ENCODE assay signal across 17 cellular contexts in the genomic region with DNA sequence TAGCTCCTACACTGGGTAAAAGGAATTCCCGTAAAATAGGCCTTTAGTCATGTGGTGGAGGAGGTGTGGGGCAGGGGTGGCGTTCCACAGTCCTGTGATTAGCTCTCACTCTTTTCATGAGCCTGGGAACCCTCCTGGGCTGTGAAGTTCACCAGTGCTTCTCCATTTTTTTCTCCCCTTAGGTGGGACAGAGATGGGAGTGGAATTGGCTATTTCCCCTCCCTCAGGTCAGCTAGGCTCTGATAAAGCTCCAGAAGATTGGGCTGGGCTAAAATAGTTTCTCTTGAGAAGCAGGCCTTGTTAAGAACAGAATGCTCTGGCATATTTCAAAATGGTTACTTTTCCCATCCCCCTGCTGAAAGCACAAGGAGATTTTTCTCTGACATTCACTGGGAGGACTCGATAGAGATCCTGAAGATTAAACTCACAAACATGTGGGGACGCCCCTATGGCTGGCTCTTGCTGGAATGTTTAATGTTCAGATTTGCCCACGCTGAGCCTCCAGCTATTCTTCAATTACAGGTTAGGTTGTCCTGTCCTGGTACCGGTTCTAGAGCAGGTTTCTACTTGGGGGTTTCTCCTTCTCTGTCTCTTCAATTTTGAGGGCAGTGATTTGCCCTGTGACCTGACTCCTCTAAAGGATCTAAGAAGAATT.
"Had no signal": no experiment of that assay in that cellular context is flagged by ENCODE, and none has a peak within 500 bp of the region (broad histone marks: within the 10 kb centered on the region; RNA-seq: fewer than 3 reads in every experiment).

No MANE protein-coding gene starts in this region.

- H3K4me3 Mint-ChIP-seq: activated CD8-positive, alpha-beta memory T cell treated with anti-CD3 and anti-CD28 coated beads, Interleukin-2, amount 10 ng/mL, durations not matched to agents 7 days and 5 days; activated T-cell treated with anti-CD3 and anti-CD28 coated beads, Interleukin-2, amount 50 U/mL, for 24 hours; nephron; stimulated activated naive CD8-positive, alpha-beta T cell treated with anti-CD3 and anti-CD28 coated beads, Interleukin-15, amount 100 ng/mL, for 72 hours had no signal

- H3K27me3 ChIP-seq: brain microvascular endothelial cell had no signal

- H3K9me3 Mint-ChIP-seq: activated naive CD4-positive, alpha-beta T cell treated with anti-CD3 and anti-CD28 coated beads, Interleukin-2, amount 50 U/mL, for 72 hours; nephron had no signal

- H3K27me3 Mint-ChIP-seq: activated CD8-positive, alpha-beta memory T cell treated with anti-CD3 and anti-CD28 coated beads, Interleukin-2, amount 10 ng/mL, durations not matched to agents 7 days and 5 days; activated T-cell treated with anti-CD3 and anti-CD28 coated beads, Interleukin-2, amount 50 U/mL, for 24 hours; stimulated activated naive CD8-positive, alpha-beta T cell treated with anti-CD3 and anti-CD28 coated beads, Interleukin-15, amount 100 ng/mL, for 72 hours had no signal

- H3K27ac Mint-ChIP-seq: activated CD8-positive, alpha-beta memory T cell treated with anti-CD3 and anti-CD28 coated beads, Interleukin-2, amount 10 ng/mL, durations not matched to agents 7 days and 5 days; activated naive CD4-positive, alpha-beta T cell treated with anti-CD3 and anti-CD28 coated beads, Interleukin-2, amount 50 U/mL, for 72 hours; activated T-cell treated with anti-CD3 and anti-CD28 coated beads, Interleukin-2, amount 50 U/mL, for 24 hours had no signal

- ATAC-seq: activated CD8-positive, alpha-beta memory T cell treated with anti-CD3 and anti-CD28 coated beads, Interleukin-2, amount 10 ng/mL, durations not matched to agents 7 days and 5 days; activated naive CD4-positive, alpha-beta T cell treated with anti-CD3 and anti-CD28 coated beads, Interleukin-2, amount 50 U/mL, for 72 hours; left cardiac atrium; psoas muscle; stimulated activated naive CD8-positive, alpha-beta T cell treated with anti-CD3 and anti-CD28 coated beads, Interleukin-15, amount 100 ng/mL, for 72 hours had no signal

- H3K9me3 ChIP-seq: psoas muscle had no signal

- H3K4me1 Mint-ChIP-seq: activated CD8-positive, alpha-beta memory T cell treated with anti-CD3 and anti-CD28 coated beads, Interleukin-2, amount 10 ng/mL, durations not matched to agents 7 days and 5 days; nephron; stimulated activated naive CD8-positive, alpha-beta T cell treated with anti-CD3 and anti-CD28 coated beads, Interleukin-15, amount 100 ng/mL, for 72 hours had no signal

- H3K27ac ChIP-seq: brain microvascular endothelial cell, psoas muscle had no signal

- H3K36me3 ChIP-seq: brain microvascular endothelial cell had no signal

- DNase-seq: activated CD4-positive, alpha-beta T cell treated with anti-CD3 and anti-CD28 coated beads, Interleukin-2, amount 50 U/mL, for 48 hours; activated CD4-positive, CD25-positive, alpha-beta regulatory T cell treated with anti-CD3 and anti-CD28 coated beads, Interleukin-2, amount 50 U/mL, for 72 hours; activated CD8-positive, alpha-beta memory T cell treated with anti-CD3 and anti-CD28 coated beads, Interleukin-2, amount 10 ng/mL, durations not matched to agents 7 days and 5 days; activated effector memory CD4-positive, alpha-beta T cell treated with anti-CD3 and anti-CD28 coated beads, Interleukin-2, amount 50 U/mL, for 16 hours; activated T-cell treated with anti-CD3 and anti-CD28 coated beads, Interleukin-2, amount 50 U/mL, for 24 hours; amygdala; brain microvascular endothelial cell; dermis blood vessel endothelial cell; erythroblast; left cardiac atrium; occipital lobe; psoas muscle; stimulated activated CD4-positive, alpha-beta T cell treated with anti-CD3 and anti-CD28 coated beads, Interleukin-4, amount 100 ng/mL, for 24 hours; stimulated activated naive CD8-positive, alpha-beta T cell treated with anti-CD3 and anti-CD28 coated beads, Interleukin-15, amount 100 ng/mL, for 72 hours; SW 1271 had no signal

- H3K36me3 Mint-ChIP-seq: activated CD8-positive, alpha-beta memory T cell treated with anti-CD3 and anti-CD28 coated beads, Interleukin-2, amount 10 ng/mL, durations not matched to agents 7 days and 5 days had no signal

- H3K4me3 ChIP-seq: psoas muscle had no signal
